ENCODE assay signal across 17 cellular contexts in genomic region chr6:5989141-5989723, GRCh38. TPM values are rescaled to one million over a fixed set of nuclear protein-coding genes. Genes with fewer than 3 reads are reported as not detected.
DNase-seq lines count a peak whose midpoint lies in the region; ATAC-seq and TF ChIP-seq lines count a peak whose summit lies in the region.
"Had no signal": no experiment of that assay in that cellular context is flagged by ENCODE, and none has a peak within 500 bp of the region (broad histone marks: within the 10 kb centered on the region; RNA-seq: fewer than 3 reads in every experiment).

No MANE protein-coding gene starts in this region.

- POLR2A ChIA-PET in MCF 10A (lab: Yijun Ruan, JAX): no interaction called here

- H3K9me3 ChIP-seq in GM23248 (ENCODE audit: low read depth): no peaks in the 10 kb centered on the region
- H3K9me3 ChIP-seq: suprapubic skin had no signal

- H3K9me2 ChIP-seq in GM23248 (ENCODE audit: insufficient read depth) (no peaks in the 10 kb centered on the region), GM23338 (ENCODE audit: insufficient read depth) (no peaks in the 10 kb centered on the region)

- H3F3A ChIP-seq in GM23248 (ENCODE audit: insufficient read depth) (peaks cover 18% of the 10 kb centered on the region), GM23338 (replicated peaks; ENCODE audit: low read depth) (no peaks in the 10 kb centered on the region; the same call in none of the 2 replicates)

- H2AFZ ChIP-seq in GM23248: 0 out of 2 replicates have a peak overlapping the region, but pooled peaks have one; percentile 2
- H2AFZ ChIP-seq in GM23338: no peak overlapping the region
- H2AFZ ChIP-seq: neural progenitor cell had no signal

- H3K27me3 Mint-ChIP-seq in dendritic cell treated with granulocyte-macrophage colony-stimulating factor and Interleukin-4, amounts not matched to agents 40 ng/mL and 50 ng/mL, for 4 days: peaks cover 57% of the 10 kb centered on the region
- H3K27me3 Mint-ChIP-seq in GM23338 (ENCODE audit: insufficient read depth, low read depth, poor library complexity): peaks cover 36% of the 10 kb centered on the region
- H3K27me3 Mint-ChIP-seq in MCF 10A (ENCODE audit: insufficient read depth, unreplicated experiment): peaks cover 42% of the 10 kb centered on the region

- peaks cover 48% of the 10 kb centered on the region for H3K4me1 Mint-ChIP-seq in dendritic cell treated with granulocyte-macrophage colony-stimulating factor and Interleukin-4, amounts not matched to agents 40 ng/mL and 50 ng/mL, for 4 days (ENCODE audit: low read depth)
- H3K4me1 Mint-ChIP-seq in GM23338 (peaks cover 17% of the 10 kb centered on the region), MCF 10A (ENCODE audit: insufficient read depth, unreplicated experiment) (peaks cover 6% of the 10 kb centered on the region)

- in situ Hi-C loops in GM23248 (cut with MboI): no loop called here

- BruUV-seq in MCF 10A (replicated peaks; lab: Mats Ljungman, UMichigan): no TSS peak

- H4K20me1 ChIP-seq in GM23248 (ENCODE audit: insufficient read depth) (no peaks in the 10 kb centered on the region), GM23338 (replicated peaks; ENCODE audit: insufficient read depth) (no peaks in the 10 kb centered on the region; the same call in 1 of the 2 replicates)

- no peak for TF ChIP-seq CTCF in GM23338 (conservative IDR thresholded peaks at IDR 0.05; ENCODE audit: low read depth in 2 of 2)
- TF ChIP-seq CTCF in MCF 10A (IDR thresholded peaks at IDR 0.05; ENCODE audit: unreplicated experiment): no peak

- WGBS in GM23248 (ENCODE audit: low coverage in 1 of 2, low lambda C conversion rate in 2 of 2, missing lambda C conversion rate in 2 of 2), 2 experiments: 17 to 18% methylated on average over 5 of the region's 5 CpGs

- H3K4me2 ChIP-seq in GM23248 (ENCODE audit: unreplicated experiment) (peak overlapping the region; percentile 34), GM23338 (no peak overlapping the region)
- H3K4me2 ChIP-seq: neural progenitor cell had no signal

- H3K9me3 Mint-ChIP-seq in dendritic cell treated with granulocyte-macrophage colony-stimulating factor and Interleukin-4, amounts not matched to agents 40 ng/mL and 50 ng/mL, for 4 days: peaks cover 18% of the 10 kb centered on the region
- H3K9me3 Mint-ChIP-seq in GM23338 (no peaks in the 10 kb centered on the region), MCF 10A (ENCODE audit: unreplicated experiment) (no peaks in the 10 kb centered on the region)

- H3K27me3 ChIP-seq in GM23248 (replicated peaks; ENCODE audit: insufficient read depth) (no peaks in the 10 kb centered on the region), GM23338 (ENCODE audit: insufficient read depth) (peaks cover 43% of the 10 kb centered on the region)

- H3K4me1 ChIP-seq in GM23248 (ENCODE audit: insufficient read depth): peaks cover 27% of the 10 kb centered on the region
- peaks cover 24% of the 10 kb centered on the region for H3K4me1 ChIP-seq in GM23338 (ENCODE audit: insufficient read depth)
- H3K4me1 ChIP-seq: suprapubic skin had no signal

- H3K79me2 ChIP-seq in GM23248 (ENCODE audit: insufficient read depth) (no peaks in the 10 kb centered on the region), GM23338 (replicated peaks; ENCODE audit: insufficient read depth) (no peaks in the 10 kb centered on the region)

- H3K27ac Mint-ChIP-seq in dendritic cell treated with granulocyte-macrophage colony-stimulating factor and Interleukin-4, amounts not matched to agents 40 ng/mL and 50 ng/mL, for 4 days: peak overlapping the region; percentile 30
- H3K27ac Mint-ChIP-seq in GM23338 (no peak overlapping the region), MCF 10A (ENCODE audit: low read depth, unreplicated experiment) (no peak overlapping the region)
- H3K27ac Mint-ChIP-seq: activated naive CD8-positive, alpha-beta T cell; neural progenitor cell had no signal

- CTCF ChIA-PET in MCF 10A (lab: Yijun Ruan, JAX): no interaction called here

- peak overlapping the region; percentile 89 for H3K27ac ChIP-seq in GM23248
- no peak overlapping the region for H3K27ac ChIP-seq in GM23338 (ENCODE audit: low read depth)
- H3K27ac ChIP-seq: epithelial cell of prostate, neural progenitor cell, suprapubic skin, VCaP had no signal

- H3K36me3 ChIP-seq in GM23248 (ENCODE audit: low read depth): no peaks in the 10 kb centered on the region
- no peaks in the 10 kb centered on the region for H3K36me3 ChIP-seq in GM23338 (ENCODE audit: insufficient read depth)
- H3K36me3 ChIP-seq: neural progenitor cell, suprapubic skin had no signal

- H3K9ac ChIP-seq in GM23248: peak overlapping the region; percentile 53
- H3K9ac ChIP-seq: neural progenitor cell had no signal

- peaks cover 5% of the 10 kb centered on the region for H3K36me3 Mint-ChIP-seq in dendritic cell treated with granulocyte-macrophage colony-stimulating factor and Interleukin-4, amounts not matched to agents 40 ng/mL and 50 ng/mL, for 4 days (ENCODE audit: low read depth)
- H3K36me3 Mint-ChIP-seq in GM23338 (ENCODE audit: low read depth): no peaks in the 10 kb centered on the region; the same call in 2 of the 3 replicates
- H3K36me3 Mint-ChIP-seq in MCF 10A (ENCODE audit: insufficient read depth, unreplicated experiment): no peaks in the 10 kb centered on the region

- DNase-seq in GM23248 (peak; percentile 96), NOMO-1 treated with DMSO at 0.1 percent for 48 hours (lab: John Stamatoyannopoulos, UW; ENCODE audit: unreplicated experiment) (peak; percentile 57), pons (ENCODE audit: low spot score) (peak; percentile 60), GM23338 (ENCODE audit: low spot score) (no peak), MCF 10A (ENCODE audit: unreplicated experiment) (no peak)
- DNase-seq: cerebellar nuclear complex, hippocampal formation, NCI-H1436, NCI-H526 treated with DMSO at 0.1 percent for 48 hours had no signal

- ATAC-seq in GM23338 (no peak), GM18517 (IDR thresholded peaks at IDR 0.05; ENCODE audit: unreplicated experiment) (no peak), HG02884 (IDR thresholded peaks at IDR 0.05; ENCODE audit: unreplicated experiment) (no peak)

- intact Hi-C loops in dendritic cell treated with granulocyte-macrophage colony-stimulating factor and Interleukin-4, amounts not matched to agents 40 ng/mL and 50 ng/mL, for 4 days (cut with micrococcal nuclease): no loop called here
- intact Hi-C loops in MCF 10A (cut with micrococcal nuclease): no loop called here

- no peak overlapping the region for H3K4me3 Mint-ChIP-seq in dendritic cell treated with granulocyte-macrophage colony-stimulating factor and Interleukin-4, amounts not matched to agents 40 ng/mL and 50 ng/mL, for 4 days
- no peak overlapping the region for H3K4me3 Mint-ChIP-seq in GM23338
- H3K4me3 Mint-ChIP-seq in MCF 10A (ENCODE audit: unreplicated experiment): no peak overlapping the region
- H3K4me3 Mint-ChIP-seq: activated naive CD8-positive, alpha-beta T cell; neural progenitor cell had no signal

- H3K4me3 ChIP-seq in GM23248 (no peak overlapping the region), GM23338 (no peak overlapping the region)
- H3K4me3 ChIP-seq: neural progenitor cell, suprapubic skin had no signal

TF ChIP-seq in GM23338, 12 proteins besides CTCF, POLR2A, EP300 and RAD21:
- TF ChIP-seq CREB1 (CRISPR knock-in tag; IDR thresholded peaks at IDR 0.05; ENCODE audit: low read depth) (no peak), EZH2 (IDR thresholded peaks at IDR 0.05; ENCODE audit: low read depth, unreplicated experiment) (no peak), ZNF114 (CRISPR knock-in tag; IDR thresholded peaks at IDR 0.05) (no peak), JUNB (IDR thresholded peaks at IDR 0.05; ENCODE audit: unreplicated experiment) (no peak), POLR2AphosphoS5 (IDR thresholded peaks at IDR 0.05; ENCODE audit: low read depth) (no peak), EZH2phosphoT487 (IDR thresholded peaks at IDR 0.05; ENCODE audit: unreplicated experiment) (no peak)

RNA-seq across cellular contexts. Expression of gene NRN1, which starts 17.5 kb away (rescaled TPM):
- total RNA-seq in GM23248 (2014; rRNA removed; shearing (Covaris generic)): 78.5 and 94.6 TPM in 2 replicates
- polyA plus RNA-seq in GM23248 (2016; fragmentation: Nextera tagmentation; extraction: Ambion mirVana) (50.5 and 51.8 TPM in 2 replicates), GM23338 (2016; fragmentation: Nextera tagmentation; extraction: Ambion mirVana) (0.42 and 0.71 TPM in 2 replicates)
- 0.23 TPM in 1 of 2 replicates, not detected in the other for total RNA-seq in GM23338 (2014; rRNA removed; shearing (Covaris generic))
- not detected in 2 replicates for total RNA-seq in MCF 10A (2022)

Comparison
In these comparisons a context has a peak if more than half of its experiments do, and no peak if none do; other contexts are left out.
1. DNase-seq: peak in GM23248 (single experiment), NOMO-1 treated with DMSO at 0.1 percent for 48 hours (single experiment) and pons (single experiment); none in GM23338 (single experiment) and MCF 10A (single experiment).
2. RNA of gene NRN1, which starts 17.5 kb away (total RNA-seq): 78.5 to 94.6 TPM in GM23248; 0.23 TPM in GM23338 and not detected in MCF 10A; every median in the first group is over 10 times any median in the second.